8 cellular contexts compared by ENCODE assay signal in the genomic region with DNA sequence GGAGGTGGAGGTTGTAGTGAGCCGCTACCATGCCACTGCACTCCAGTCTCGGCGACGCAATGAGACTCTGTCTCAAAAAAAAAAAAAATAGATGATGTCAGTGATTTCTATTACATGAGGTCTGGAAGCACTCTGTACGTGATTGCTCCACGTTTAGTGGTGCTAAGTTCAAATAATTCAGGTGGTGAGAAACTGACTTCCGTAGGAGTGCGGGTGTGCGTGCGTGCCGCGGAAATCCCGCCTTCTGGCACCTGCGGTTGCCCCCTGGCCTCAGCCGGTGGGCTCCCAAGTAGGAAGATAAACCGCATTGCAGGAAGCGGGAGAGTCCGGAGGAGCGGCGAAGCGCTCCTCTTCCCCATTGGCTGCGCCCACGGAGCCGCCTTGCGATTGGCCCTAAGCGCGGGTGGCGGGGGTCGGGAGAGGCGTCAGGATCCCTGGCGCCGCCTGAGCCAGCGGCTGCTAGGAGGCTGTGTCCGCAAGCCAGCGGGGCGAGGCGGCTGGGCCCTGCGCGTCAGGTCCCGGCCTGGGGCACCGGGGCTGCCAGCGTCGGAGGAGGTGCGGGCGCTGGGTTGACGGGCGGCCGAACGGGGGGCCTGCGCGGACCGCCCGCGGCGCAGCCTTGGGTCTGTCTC. TPM values are rescaled to one million over a fixed set of nuclear protein-coding genes. Genes with fewer than 3 reads are reported as not detected.
DNase-seq lines count a peak whose midpoint lies in the region; ATAC-seq and TF ChIP-seq lines count a peak whose summit lies in the region.
"Not testable (repeated sequence)": the region's sequence is repeated elsewhere in the genome, so short reads cannot be mapped to it uniquely, and the experiment has no call there.

No MANE protein-coding gene starts in this region.

- H3K27me3 Mint-ChIP-seq in activated CD8-positive, alpha-beta memory T cell treated with anti-CD3 and anti-CD28 coated beads, Interleukin-2, amount 10 ng/mL, durations not matched to agents 7 days and 5 days, result peaks cover 35% of the 10 kb centered on the region

- peak overlapping the region; percentile 30 for H3K4me3 ChIP-seq in colonic mucosa
- peak overlapping the region; percentile 49 for H3K4me3 ChIP-seq in skeletal muscle satellite cell (ENCODE audit: low read length)
- H3K4me3 ChIP-seq in uterus, result peak overlapping the region; percentile 30 to 32

- intact Hi-C loops in colonic mucosa (cut with DNase I); uterus (cut with DNase I; ENCODE audit: low total_unique reads): not testable (repeated sequence)

- not testable (repeated sequence) for H3K9ac ChIP-seq in colonic mucosa (ENCODE audit: low read depth in 2 of 2, low read length in 2 of 2); skeletal muscle satellite cell (ENCODE audit: low read depth, low read length)

- H3K4me3 Mint-ChIP-seq in activated CD8-positive, alpha-beta memory T cell treated with anti-CD3 and anti-CD28 coated beads, Interleukin-2, amount 10 ng/mL, durations not matched to agents 7 days and 5 days, result peak overlapping the region; percentile 62

- not testable (repeated sequence) for H3K27ac ChIP-seq in colonic mucosa, uterus

- H3K4me2 ChIP-seq in skeletal muscle satellite cell (ENCODE audit: low read length), result peak overlapping the region; percentile 76

- TF ChIP-seq POLR2A in uterus (IDR thresholded peaks at IDR 0.05), result not testable (repeated sequence)

- not testable (repeated sequence) for H3K36me3 Mint-ChIP-seq in activated CD8-positive, alpha-beta memory T cell treated with anti-CD3 and anti-CD28 coated beads, Interleukin-2, amount 10 ng/mL, durations not matched to agents 7 days and 5 days

- in situ Hi-C loops in GM13976 (cut with MboI; ENCODE audit: low sequenced_read_pairs, unreplicated experiment), result not testable (repeated sequence)

- H3K27me3 ChIP-seq in colonic mucosa; skeletal muscle satellite cell (ENCODE audit: control insufficient read depth, insufficient read depth, low read length); uterus: not testable (repeated sequence)

- H3K9me3 Mint-ChIP-seq in activated CD8-positive, alpha-beta memory T cell treated with anti-CD3 and anti-CD28 coated beads, Interleukin-2, amount 10 ng/mL, durations not matched to agents 7 days and 5 days (ENCODE audit: low read depth), result not testable (repeated sequence)

- H3K36me3 ChIP-seq in colonic mucosa; skeletal muscle satellite cell (ENCODE audit: insufficient read depth, low read length); uterus: not testable (repeated sequence)

- not testable (repeated sequence) for H3K4me1 Mint-ChIP-seq in activated CD8-positive, alpha-beta memory T cell treated with anti-CD3 and anti-CD28 coated beads, Interleukin-2, amount 10 ng/mL, durations not matched to agents 7 days and 5 days

- ATAC-seq in HG02938 (IDR thresholded peaks at IDR 0.05; ENCODE audit: unreplicated experiment), result peak; percentile 54
- peak; percentile 81 for ATAC-seq in activated CD8-positive, alpha-beta memory T cell treated with anti-CD3 and anti-CD28 coated beads, Interleukin-2, amount 10 ng/mL, durations not matched to agents 7 days and 5 days

- not testable (repeated sequence) for TF ChIP-seq CTCF in GM13976 (IDR thresholded peaks at IDR 0.05; ENCODE audit: borderline replicate concordance, control extremely low read depth, extremely low read depth, insufficient read depth, missing control alignments); colonic mucosa (IDR thresholded peaks at IDR 0.05); uterus (IDR thresholded peaks at IDR 0.05)

- DNase-seq in GM13976 (ENCODE audit: low spot score) (peak; percentile 21), NCI-H526 (lab: John Stamatoyannopoulos, UW) (peak; percentile 32 to 73), colonic mucosa (peak; percentile 31), kidney tubule cell (ENCODE audit: low spot score) (peak; percentile 35), uterus (peak in 1 of 2 donors; percentile 22)
- DNase-seq in activated CD8-positive, alpha-beta memory T cell treated with anti-CD3 and anti-CD28 coated beads, Interleukin-2, amount 10 ng/mL, durations not matched to agents 7 days and 5 days, result not testable (repeated sequence)

- H3K4me1 ChIP-seq in colonic mucosa; skeletal muscle satellite cell (ENCODE audit: control insufficient read depth, insufficient read depth, low read length); uterus: not testable (repeated sequence)

- H3K9me3 ChIP-seq in colonic mucosa; skeletal muscle satellite cell (replicated peaks; ENCODE audit: low read length); uterus: not testable (repeated sequence)

- not testable (repeated sequence) for H3K27ac Mint-ChIP-seq in activated CD8-positive, alpha-beta memory T cell treated with anti-CD3 and anti-CD28 coated beads, Interleukin-2, amount 10 ng/mL, durations not matched to agents 7 days and 5 days

- CTCF ChIA-PET in activated CD8-positive, alpha-beta memory T cell treated with anti-CD3 and anti-CD28 coated beads, Interleukin-2, amount 10 ng/mL, durations not matched to agents 7 days and 5 days (lab: Charles Lee), result not testable (repeated sequence)

RNA-seq across cellular contexts. Expression of a gene that starts 28.9 kb away (rescaled TPM):
- 10 to 100 TPM; 20.5 to 26.7 TPM for total RNA-seq in activated CD8-positive, alpha-beta memory T cell treated with anti-CD3 and anti-CD28 coated beads, Interleukin-2, amount 10 ng/mL, durations not matched to agents 7 days and 5 days
- total RNA-seq in colonic mucosa, result 10 to 100 TPM; 12.2 to 22.4 TPM
- 5.5 and 6.3 TPM in 2 replicates for total RNA-seq in skeletal muscle satellite cell (2012; rRNA removed)
- 1 to 10 TPM; 4.6 to 8.1 (median 6.5) TPM for total RNA-seq in uterus
